10 cellular contexts compared by ENCODE assay signal in the genomic region with DNA sequence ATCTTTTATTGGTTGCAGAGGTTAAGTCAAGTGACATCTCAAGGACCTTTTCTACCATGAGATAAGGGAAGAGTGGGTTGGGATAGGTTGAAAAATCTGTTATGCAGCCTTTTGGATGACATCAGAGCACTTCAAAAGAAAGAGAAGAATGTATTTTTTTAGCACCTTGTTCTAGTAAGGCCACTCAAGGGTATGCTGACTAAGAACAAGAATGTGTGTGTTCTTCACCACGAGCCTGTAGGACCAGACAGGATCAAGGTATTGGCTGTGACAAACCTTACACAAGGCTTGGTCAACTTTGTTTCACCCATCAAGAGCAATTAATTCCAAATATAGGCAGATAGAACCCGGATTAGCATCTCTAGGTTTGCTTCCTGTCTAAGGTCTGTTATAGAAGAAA.
DNase-seq lines count a peak whose midpoint lies in the region; ATAC-seq and TF ChIP-seq lines count a peak whose summit lies in the region.
"Had no signal": no experiment of that assay in that cellular context is flagged by ENCODE, and none has a peak within 500 bp of the region (broad histone marks: within the 10 kb centered on the region; RNA-seq: fewer than 3 reads in every experiment).

No MANE protein-coding gene starts in this region.

- H3K4me1 ChIP-seq in gastrocnemius medialis (peaks cover 81 to 92% of the 10 kb centered on the region in 2 donors), mucosa of descending colon (ENCODE audit: low read depth) (no peaks in the 10 kb centered on the region)

- TF ChIP-seq POLR2A in gastrocnemius medialis (IDR thresholded peaks at IDR 0.05), result no peak

- H3K36me3 ChIP-seq in gastrocnemius medialis (no peaks in the 10 kb centered on the region), mucosa of descending colon (ENCODE audit: low read depth) (no peaks in the 10 kb centered on the region)

- ATAC-seq in GM18868 (IDR thresholded peaks at IDR 0.05; ENCODE audit: unreplicated experiment) (peak; percentile 96), GM21515 (IDR thresholded peaks at IDR 0.05; ENCODE audit: unreplicated experiment) (peak; percentile 70), HG03354 (IDR thresholded peaks at IDR 0.05; ENCODE audit: poor library complexity, severe bottlenecking, unreplicated experiment) (peak; percentile 87), gastrocnemius medialis (no peak), mucosa of descending colon (no peak)
- ATAC-seq: T-helper 17 cell had no signal

- H3K27me3 ChIP-seq in gastrocnemius medialis, result no peaks in the 10 kb centered on the region

- intact Hi-C loops in gastrocnemius medialis (cut with DNase I; ENCODE audit: low total_unique reads) (no loop called here), mucosa of descending colon (cut with DNase I, micrococcal nuclease) (no loop called here)

- H3K4me3 ChIP-seq in gastrocnemius medialis (no peak overlapping the region), mucosa of descending colon (no peak overlapping the region)

- TF ChIP-seq CTCF in gastrocnemius medialis (IDR thresholded peaks at IDR 0.05 in 4 of 5, conservative IDR thresholded peaks at IDR 0.05 in 1 of 5) (no peak), mucosa of descending colon (IDR thresholded peaks at IDR 0.05) (no peak)

- H3K9me3 ChIP-seq in gastrocnemius medialis (no peaks in the 10 kb centered on the region), mucosa of descending colon (no peaks in the 10 kb centered on the region)

- DNase-seq in gastrocnemius medialis, result no peak
- DNase-seq in mucosa of descending colon, result no peak
- DNase-seq in NCI-H1092 (lab: John Stamatoyannopoulos, UW), result no peak
- DNase-seq in iPS-NIHi11 (ENCODE audit: low spot score), result no peak
- DNase-seq: activated gamma-delta T cell; effector CD4-positive, alpha-beta T cell; T-helper 17 cell had no signal

- in situ Hi-C loops in gastrocnemius medialis (cut with MboI; ENCODE audit: low sequenced_read_pairs in 4 of 4), result no loop called here

- H3K27ac ChIP-seq in gastrocnemius medialis, result peak overlapping the region; percentile 86 to 98 (median 89)

Comparison
In these comparisons a context has a peak if more than half of its experiments do, and no peak if none do; other contexts are left out.
1. ATAC-seq: peak in GM18868 (single experiment), GM21515 (single experiment) and HG03354 (single experiment); none in gastrocnemius medialis (0 of 2) and mucosa of descending colon (single experiment).